In the genomic region with DNA sequence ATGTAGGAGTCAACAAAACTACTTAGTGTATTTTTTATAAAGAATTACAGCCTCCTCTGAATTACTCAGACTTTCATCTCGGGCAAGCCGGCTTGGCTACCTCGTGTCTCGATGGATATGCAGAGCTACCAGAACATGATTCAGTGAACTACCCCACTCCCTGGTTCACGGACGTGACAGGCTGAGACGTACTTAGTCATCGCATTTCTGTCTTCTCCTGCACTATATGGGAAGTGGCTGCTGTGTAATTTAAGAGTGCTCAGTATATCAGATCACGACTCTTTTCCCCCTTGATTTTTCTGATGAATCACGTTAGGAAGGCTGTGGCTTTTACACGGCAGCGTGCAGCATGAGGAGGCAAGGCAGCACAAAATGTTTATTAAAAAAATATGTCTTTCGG, we compare ENCODE assay signal across 8 cellular contexts.
A peak's percentile ranks its signal among the peaks of the same experiment; 100 is the strongest.
DNase-seq lines count a peak whose midpoint lies in the region; ATAC-seq, FAIRE-seq and TF ChIP-seq lines count a peak whose summit lies in the region.

No MANE protein-coding gene starts in this region.

- H3K9me3 ChIP-seq in sigmoid colon (no peaks in the 10 kb centered on the region), upper lobe of right lung (no peaks in the 10 kb centered on the region), kidney (ENCODE audit: control insufficient read depth in 1 of 2, low read length in 2 of 2) (no peaks in the 10 kb centered on the region)

- no peaks in the 10 kb centered on the region for H3K27me3 ChIP-seq in sigmoid colon
- no peaks in the 10 kb centered on the region for H3K27me3 ChIP-seq in upper lobe of right lung

- no peak for TF ChIP-seq POLR2A in sigmoid colon (IDR thresholded peaks at IDR 0.05)

- H3K4me1 ChIP-seq in sigmoid colon, result no peaks in the 10 kb centered on the region
- H3K4me1 ChIP-seq in upper lobe of right lung, result no peaks in the 10 kb centered on the region
- H3K4me1 ChIP-seq in kidney (ENCODE audit: control insufficient read depth in 1 of 2, insufficient read depth in 1 of 2, low read depth in 1 of 2, low read length in 2 of 2), result no peaks in the 10 kb centered on the region

- ATAC-seq in upper lobe of right lung, result no peak

- H3K36me3 ChIP-seq in sigmoid colon (no peaks in the 10 kb centered on the region), upper lobe of right lung (no peaks in the 10 kb centered on the region), kidney (ENCODE audit: control insufficient read depth in 1 of 2, insufficient read depth in 2 of 2, low read length in 2 of 2) (no peaks in the 10 kb centered on the region)

- TF ChIP-seq EP300 in sigmoid colon (IDR thresholded peaks at IDR 0.05), result no peak

- H3K9ac ChIP-seq in kidney (ENCODE audit: low read length in 2 of 2), result no peak overlapping the region

- TF ChIP-seq CTCF in sigmoid colon (IDR thresholded peaks at IDR 0.05), result no peak
- TF ChIP-seq CTCF in upper lobe of right lung (IDR thresholded peaks at IDR 0.05), result no peak
- no peak for TF ChIP-seq CTCF in kidney (IDR thresholded peaks at IDR 0.05; ENCODE audit: borderline replicate concordance, extremely low read depth, insufficient read depth)

- no peak for FAIRE-seq in kidney (lab: Jason Lieb, UNC)

- intact Hi-C loops in sigmoid colon (cut with DNase I) (no loop called here), upper lobe of right lung (cut with DNase I) (no loop called here), kidney (cut with DNase I) (no loop called here)

- DNase-seq in GOT3 (lab: John Stamatoyannopoulos, UW), result peak; percentile 48
- peak; percentile 66 to 70 for DNase-seq in activated CD4-positive, alpha-beta T cell treated with anti-CD3 and anti-CD28 coated beads for 4 hours
- peak; percentile 99 for DNase-seq in epithelial cell of prostate (ENCODE audit: low read depth, low spot score)
- peak; percentile 67 for DNase-seq in stimulated activated CD4-positive, alpha-beta T cell treated with anti-CD3 and anti-CD28 coated beads, Interleukin-2, amount 100 ng/mL, for 4 hours (ENCODE audit: low read depth)
- no peak for DNase-seq in sigmoid colon
- no peak for DNase-seq in upper lobe of right lung
- DNase-seq in kidney, result no peak
- DNase-seq in NCI-H524 (lab: John Stamatoyannopoulos, UW), result no peak

- H3K4me3 ChIP-seq in sigmoid colon (no peak overlapping the region), upper lobe of right lung (no peak overlapping the region), kidney (ENCODE audit: low read length in 2 of 2) (no peak overlapping the region)

- H3K27ac ChIP-seq in epithelial cell of prostate, result peak overlapping the region; percentile 91
- no peak overlapping the region for H3K27ac ChIP-seq in sigmoid colon
- no peak overlapping the region for H3K27ac ChIP-seq in upper lobe of right lung
- no peak overlapping the region for H3K27ac ChIP-seq in kidney (ENCODE audit: low read depth in 2 of 2, low read length in 2 of 2)

- WGBS in sigmoid colon, 2 donors, result 38 to 68% methylated on average over 13 of the region's 13 CpGs

Comparison
In these comparisons a context has a peak if more than half of its experiments do, and no peak if none do; other contexts are left out.
1. DNase-seq: peak in GOT3 (single experiment), activated CD4-positive, alpha-beta T cell treated with anti-CD3 and anti-CD28 coated beads for 4 hours (2 of 2), epithelial cell of prostate (single experiment) and stimulated activated CD4-positive, alpha-beta T cell treated with anti-CD3 and anti-CD28 coated beads, Interleukin-2, amount 100 ng/mL, for 4 hours (single experiment); none in sigmoid colon (single experiment), upper lobe of right lung (single experiment), kidney (single experiment) and NCI-H524 (0 of 2).